2 cellular contexts compared by ENCODE assay signal in the genomic region with DNA sequence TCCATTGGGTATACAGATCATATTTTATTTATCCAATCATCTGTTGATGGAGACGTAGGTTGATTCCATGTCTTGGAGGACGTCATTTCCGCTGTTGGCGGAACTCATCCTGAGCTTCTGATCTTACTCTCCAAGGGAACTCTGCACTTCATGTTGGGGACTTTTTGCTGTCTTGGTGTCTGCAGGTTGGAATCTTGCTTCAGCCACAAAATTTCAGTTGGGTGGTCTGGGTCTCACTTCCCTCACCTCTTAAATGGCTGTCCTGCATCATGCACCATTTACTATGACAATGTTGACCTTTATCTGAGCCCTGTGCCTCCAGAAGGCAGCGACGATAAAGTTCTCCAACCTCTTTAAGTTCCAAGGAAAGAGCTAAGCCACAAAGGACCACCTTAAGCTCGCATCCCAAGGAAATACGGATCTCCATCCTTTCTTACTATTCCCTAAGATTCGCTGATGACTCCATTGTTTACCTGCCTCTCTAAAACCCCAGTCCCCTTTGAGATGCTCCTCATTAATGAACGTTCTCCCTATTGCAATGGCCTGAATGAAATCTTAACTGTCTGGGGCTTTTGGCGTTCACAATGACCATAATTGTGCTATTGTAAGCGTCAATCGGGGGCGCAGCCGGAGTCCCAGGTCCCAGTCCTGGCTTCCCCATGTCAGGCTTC.
TF ChIP-seq lines count a peak whose summit lies in the region.

No MANE protein-coding gene starts in this region.

TF ChIP-seq in IMR-90, 13 proteins besides CTCF, POLR2A, EP300 and RAD21:
- TF ChIP-seq FOS (IDR thresholded peaks at IDR 0.05; ENCODE audit: low read depth, low read length) (no peak), NFE2L2 (IDR thresholded peaks at IDR 0.05; ENCODE audit: low read depth, low read length) (no peak), MAFK (IDR thresholded peaks at IDR 0.05; ENCODE audit: low read depth, low read length) (no peak), MXI1 (IDR thresholded peaks at IDR 0.05; ENCODE audit: borderline replicate concordance, low read depth, low read length) (no peak), RCOR1 (IDR thresholded peaks at IDR 0.05; ENCODE audit: insufficient replicate concordance, low read length) (no peak), RFX5 (IDR thresholded peaks at IDR 0.05; ENCODE audit: low read depth, low read length) (no peak), CEBPB (IDR thresholded peaks at IDR 0.05; ENCODE audit: low read depth, low read length) (no peak), MAZ (IDR thresholded peaks at IDR 0.05; ENCODE audit: borderline replicate concordance, low read depth, low read length) (no peak), SMC3 (IDR thresholded peaks at IDR 0.05; ENCODE audit: low read depth, low read length) (no peak), BHLHE40 (IDR thresholded peaks at IDR 0.05; ENCODE audit: low read depth, low read length) (no peak)
- TF ChIP-seq, protein P1, sequence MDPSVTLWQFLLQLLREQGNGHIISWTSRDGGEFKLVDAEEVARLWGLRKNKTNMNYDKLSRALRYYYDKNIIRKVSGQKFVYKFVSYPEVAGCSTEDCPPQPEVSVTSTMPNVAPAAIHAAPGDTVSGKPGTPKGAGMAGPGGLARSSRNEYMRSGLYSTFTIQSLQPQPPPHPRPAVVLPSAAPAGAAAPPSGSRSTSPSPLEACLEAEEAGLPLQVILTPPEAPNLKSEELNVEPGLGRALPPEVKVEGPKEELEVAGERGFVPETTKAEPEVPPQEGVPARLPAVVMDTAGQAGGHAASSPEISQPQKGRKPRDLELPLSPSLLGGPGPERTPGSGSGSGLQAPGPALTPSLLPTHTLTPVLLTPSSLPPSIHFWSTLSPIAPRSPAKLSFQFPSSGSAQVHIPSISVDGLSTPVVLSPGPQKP (IDR thresholded peaks at IDR 0.05; ENCODE audit: borderline replicate concordance, low read depth, low read length) = no peak

TF ChIP-seq in endothelial cell of umbilical vein, 7 proteins besides CTCF, POLR2A, EP300 and RAD21:
- TF ChIP-seq GATA2 (IDR thresholded peaks at IDR 0.05; ENCODE audit: insufficient read depth, insufficient read length, low read depth, low read length) = no peak
- no peak for TF ChIP-seq MYC (IDR thresholded peaks at IDR 0.05; ENCODE audit: low read depth, low read length)
